9 cellular contexts compared by ENCODE assay signal in the genomic region with DNA sequence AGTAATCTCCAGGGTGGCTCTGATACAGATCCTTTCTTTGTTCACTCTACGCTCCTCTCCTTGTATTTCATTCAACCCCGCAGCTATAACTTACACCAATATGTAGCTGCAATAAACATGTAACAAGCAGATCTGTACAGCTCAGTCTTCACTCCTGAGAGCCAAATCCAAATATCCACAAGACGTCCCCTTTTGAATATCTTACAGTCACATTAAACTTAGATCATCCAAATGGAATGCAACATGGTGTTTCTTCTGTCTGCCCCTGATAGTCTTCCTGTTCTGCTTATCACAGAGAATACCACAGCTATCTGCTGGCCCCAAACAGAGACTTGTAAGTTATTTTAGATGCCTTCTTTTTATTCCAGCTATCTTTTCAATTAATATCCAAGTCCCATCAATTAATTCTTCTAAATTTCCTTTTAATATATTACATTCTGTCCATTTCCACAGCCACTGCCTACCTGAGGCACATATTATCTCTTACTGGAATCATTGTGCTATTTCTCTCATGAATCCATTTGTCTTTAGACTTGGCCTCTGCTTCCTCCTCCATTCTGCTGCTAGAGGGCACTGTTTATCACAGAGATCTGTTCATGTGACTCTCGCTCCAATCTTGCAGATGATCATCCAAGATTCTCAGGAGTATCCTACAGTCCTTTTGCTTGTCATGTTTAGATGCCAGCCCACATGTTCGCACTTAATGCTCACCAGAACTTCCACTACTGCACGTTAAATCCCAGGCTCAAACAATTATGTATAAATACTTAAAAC.
A peak's percentile ranks its signal among the peaks of the same experiment; 100 is the strongest.
DNase-seq lines count a peak whose midpoint lies in the region; ATAC-seq and TF ChIP-seq lines count a peak whose summit lies in the region.
"Had no signal": no experiment of that assay in that cellular context is flagged by ENCODE, and none has a peak within 500 bp of the region (broad histone marks: within the 10 kb centered on the region; RNA-seq: fewer than 3 reads in every experiment).

No MANE protein-coding gene starts in this region.

- H3K4me1 ChIP-seq in CD4-positive, alpha-beta memory T cell (ENCODE audit: insufficient read depth, low read length) = no peaks in the 10 kb centered on the region
- H3K4me1 ChIP-seq: testis had no signal

- peak; percentile 72 for TF ChIP-seq CTCF in choroid plexus epithelial cell (conservative IDR thresholded peaks at IDR 0.05; ENCODE audit: low read depth, low read length)
- TF ChIP-seq CTCF in progenitor cell of endocrine pancreas (IDR thresholded peaks at IDR 0.05; ENCODE audit: unreplicated experiment) = peak; percentile 32

- no peaks in the 10 kb centered on the region for H3K9me3 ChIP-seq in CD4-positive, alpha-beta memory T cell (ENCODE audit: control insufficient read depth in 1 of 2, low read length in 2 of 2)
- H3K9me3 ChIP-seq: testis had no signal

- POLR2A ChIA-PET in CD4-positive, alpha-beta memory T cell (lab: Charles Lee; ENCODE audit: partially characterized antibody) = no interaction called here

- CTCF ChIA-PET in CD4-positive, alpha-beta memory T cell (lab: Charles Lee; ENCODE audit: partially characterized antibody) = interaction anchor here (0.6 to 3.6 kb wide), 3 partner anchors 19 to 662 kb away, joined by 3 to 21 read pairs (median 3); no protein-coding TSS in a partner anchor

- H3K4me1 Mint-ChIP-seq in progenitor cell of endocrine pancreas (ENCODE audit: low read depth) = peaks cover 4% of the 10 kb centered on the region
- no peaks in the 10 kb centered on the region for H3K4me1 Mint-ChIP-seq in CD4-positive, alpha-beta memory T cell

- peaks cover 13% of the 10 kb centered on the region for H3K27me3 Mint-ChIP-seq in progenitor cell of endocrine pancreas
- H3K27me3 Mint-ChIP-seq in CD4-positive, alpha-beta memory T cell = no peaks in the 10 kb centered on the region

- DNase-seq in DMS 273 (lab: John Stamatoyannopoulos, UW; ENCODE audit: unreplicated experiment) (peak; percentile 2), DMS 273 treated with DMSO at 0.1 percent for 48 hours (lab: John Stamatoyannopoulos, UW) (no peak), NCI-H1105 (lab: John Stamatoyannopoulos, UW) (peak; percentile 34), choroid plexus epithelial cell (ENCODE audit: low read depth) (peak; percentile 69), progenitor cell of endocrine pancreas (ENCODE audit: low spot score, unreplicated experiment) (no peak), nucleus accumbens (lab: John Stamatoyannopoulos, UW) (no peak)
- DNase-seq in CD4-positive, alpha-beta memory T cell = no peak
- DNase-seq: testis had no signal

- no peaks in the 10 kb centered on the region for H3K36me3 Mint-ChIP-seq in progenitor cell of endocrine pancreas (ENCODE audit: insufficient read depth)
- no peaks in the 10 kb centered on the region for H3K36me3 Mint-ChIP-seq in CD4-positive, alpha-beta memory T cell

- no peak overlapping the region for H3K4me3 ChIP-seq in choroid plexus epithelial cell (ENCODE audit: low read depth, low read length)
- no peak overlapping the region for H3K4me3 ChIP-seq in CD4-positive, alpha-beta memory T cell (ENCODE audit: low read length in 2 of 2)
- H3K4me3 ChIP-seq: testis had no signal

- intact Hi-C loops in CD4-positive, alpha-beta memory T cell (cut with micrococcal nuclease) = loop anchor here (2.0 kb wide), 1 partner anchor 662 kb away; no protein-coding TSS in a partner anchor

- H3K9me3 Mint-ChIP-seq in progenitor cell of endocrine pancreas (ENCODE audit: low read depth) = no peaks in the 10 kb centered on the region
- H3K9me3 Mint-ChIP-seq in CD4-positive, alpha-beta memory T cell = no peaks in the 10 kb centered on the region

- H3K27ac ChIP-seq in CD4-positive, alpha-beta memory T cell (ENCODE audit: low read depth, low read length) = no peak overlapping the region
- H3K27ac ChIP-seq: testis had no signal

- H3K4me3 Mint-ChIP-seq in progenitor cell of endocrine pancreas (ENCODE audit: low read depth) = no peak overlapping the region
- H3K4me3 Mint-ChIP-seq in CD4-positive, alpha-beta memory T cell = no peak overlapping the region

- H3K27ac Mint-ChIP-seq in progenitor cell of endocrine pancreas = no peak overlapping the region
- H3K27ac Mint-ChIP-seq in CD4-positive, alpha-beta memory T cell = no peak overlapping the region

- ATAC-seq in HG02588 (IDR thresholded peaks at IDR 0.05; ENCODE audit: unreplicated experiment) = no peak

- H3K27me3 ChIP-seq in CD4-positive, alpha-beta memory T cell (ENCODE audit: insufficient read depth, low read length) = no peaks in the 10 kb centered on the region
- H3K27me3 ChIP-seq: testis had no signal

- no peaks in the 10 kb centered on the region for H3K36me3 ChIP-seq in CD4-positive, alpha-beta memory T cell (ENCODE audit: insufficient read depth, low read length)

Comparison
In these comparisons a context has a peak if more than half of its experiments do, and no peak if none do; other contexts are left out.
1. DNase-seq: peak in DMS 273 (single experiment), NCI-H1105 (single experiment) and choroid plexus epithelial cell (single experiment); none in DMS 273 treated with DMSO at 0.1 percent for 48 hours (single experiment), progenitor cell of endocrine pancreas (single experiment), CD4-positive, alpha-beta memory T cell (0 of 5) and nucleus accumbens (0 of 56).